In the genomic region with DNA sequence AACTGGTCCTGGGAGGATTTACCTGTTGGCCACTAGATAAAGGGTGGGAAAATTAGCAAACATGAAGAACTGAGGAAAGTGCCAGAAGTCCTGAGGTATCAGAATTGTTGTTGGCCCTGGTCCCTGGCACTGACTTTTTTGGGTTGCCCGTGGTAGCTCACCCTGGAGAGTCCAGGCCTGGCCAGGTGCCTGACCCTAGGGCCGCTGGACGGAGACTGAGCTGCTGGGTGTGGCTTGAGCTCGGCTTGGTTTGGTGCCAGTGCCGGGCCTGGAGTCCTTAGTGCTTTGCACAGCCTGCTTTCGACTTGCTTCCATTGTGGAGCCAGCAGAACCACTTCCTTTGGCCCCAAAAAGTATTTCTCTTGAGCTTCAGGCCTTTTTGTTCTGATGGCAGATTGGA, we compare ENCODE assay signal across 1 cellular context.
TF ChIP-seq lines count a peak whose summit lies in the region.

No MANE protein-coding gene starts in this region.

TF ChIP-seq in K562, 482 proteins besides CTCF, POLR2A, EP300 and RAD21:
- TF ChIP-seq, protein P1, sequence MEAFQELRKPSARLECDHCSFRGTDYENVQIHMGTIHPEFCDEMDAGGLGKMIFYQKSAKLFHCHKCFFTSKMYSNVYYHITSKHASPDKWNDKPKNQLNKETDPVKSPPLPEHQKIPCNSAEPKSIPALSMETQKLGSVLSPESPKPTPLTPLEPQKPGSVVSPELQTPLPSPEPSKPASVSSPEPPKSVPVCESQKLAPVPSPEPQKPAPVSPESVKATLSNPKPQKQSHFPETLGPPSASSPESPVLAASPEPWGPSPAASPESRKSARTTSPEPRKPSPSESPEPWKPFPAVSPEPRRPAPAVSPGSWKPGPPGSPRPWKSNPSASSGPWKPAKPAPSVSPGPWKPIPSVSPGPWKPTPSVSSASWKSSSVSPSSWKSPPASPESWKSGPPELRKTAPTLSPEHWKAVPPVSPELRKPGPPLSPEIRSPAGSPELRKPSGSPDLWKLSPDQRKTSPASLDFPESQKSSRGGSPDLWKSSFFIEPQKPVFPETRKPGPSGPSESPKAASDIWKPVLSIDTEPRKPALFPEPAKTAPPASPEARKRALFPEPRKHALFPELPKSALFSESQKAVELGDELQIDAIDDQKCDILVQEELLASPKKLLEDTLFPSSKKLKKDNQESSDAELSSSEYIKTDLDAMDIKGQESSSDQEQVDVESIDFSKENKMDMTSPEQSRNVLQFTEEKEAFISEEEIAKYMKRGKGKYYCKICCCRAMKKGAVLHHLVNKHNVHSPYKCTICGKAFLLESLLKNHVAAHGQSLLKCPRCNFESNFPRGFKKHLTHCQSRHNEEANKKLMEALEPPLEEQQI (IDR thresholded peaks at IDR 0.05) = no peak
- TF ChIP-seq ZSCAN32 (CRISPR knock-in tag; IDR thresholded peaks at IDR 0.05) (no peak), EWSR1 (IDR thresholded peaks at IDR 0.05; ENCODE audit: borderline replicate concordance, low read depth, partially characterized antibody) (no peak), RBFOX2 (IDR thresholded peaks at IDR 0.05; ENCODE audit: low read depth, low read length) (peak; percentile 26; the same call in 1 of the 2 replicates), NELFE (IDR thresholded peaks at IDR 0.05; ENCODE audit: insufficient read depth, insufficient read length) (no peak), CHD1 (IDR thresholded peaks at IDR 0.05; ENCODE audit: low read length) (no peak), POLR2AphosphoS5 (IDR thresholded peaks at IDR 0.05; ENCODE audit: control insufficient read depth, insufficient read depth, low read depth, low read length) (peak; percentile 10; the same call in 1 of the 2 replicates), SAFB2 (IDR thresholded peaks at IDR 0.05; ENCODE audit: borderline replicate concordance, low read depth, low read length, severe bottlenecking) (no peak), ZNF561 (CRISPR knock-in tag; conservative IDR thresholded peaks at IDR 0.05) (no peak), TAL1 (IDR thresholded peaks at IDR 0.05) (no peak)
- TF ChIP-seq, protein P2, sequence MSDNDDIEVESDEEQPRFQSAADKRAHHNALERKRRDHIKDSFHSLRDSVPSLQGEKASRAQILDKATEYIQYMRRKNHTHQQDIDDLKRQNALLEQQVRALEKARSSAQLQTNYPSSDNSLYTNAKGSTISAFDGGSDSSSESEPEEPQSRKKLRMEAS (CRISPR knock-in tag; IDR thresholded peaks at IDR 0.05) = no peak
- TF ChIP-seq, protein P3, sequence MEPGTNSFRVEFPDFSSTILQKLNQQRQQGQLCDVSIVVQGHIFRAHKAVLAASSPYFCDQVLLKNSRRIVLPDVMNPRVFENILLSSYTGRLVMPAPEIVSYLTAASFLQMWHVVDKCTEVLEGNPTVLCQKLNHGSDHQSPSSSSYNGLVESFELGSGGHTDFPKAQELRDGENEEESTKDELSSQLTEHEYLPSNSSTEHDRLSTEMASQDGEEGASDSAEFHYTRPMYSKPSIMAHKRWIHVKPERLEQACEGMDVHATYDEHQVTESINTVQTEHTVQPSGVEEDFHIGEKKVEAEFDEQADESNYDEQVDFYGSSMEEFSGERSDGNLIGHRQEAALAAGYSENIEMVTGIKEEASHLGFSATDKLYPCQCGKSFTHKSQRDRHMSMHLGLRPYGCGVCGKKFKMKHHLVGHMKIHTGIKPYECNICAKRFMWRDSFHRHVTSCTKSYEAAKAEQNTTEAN (CRISPR knock-in tag; IDR thresholded peaks at IDR 0.05) = no peak
- TF ChIP-seq, protein P4, sequence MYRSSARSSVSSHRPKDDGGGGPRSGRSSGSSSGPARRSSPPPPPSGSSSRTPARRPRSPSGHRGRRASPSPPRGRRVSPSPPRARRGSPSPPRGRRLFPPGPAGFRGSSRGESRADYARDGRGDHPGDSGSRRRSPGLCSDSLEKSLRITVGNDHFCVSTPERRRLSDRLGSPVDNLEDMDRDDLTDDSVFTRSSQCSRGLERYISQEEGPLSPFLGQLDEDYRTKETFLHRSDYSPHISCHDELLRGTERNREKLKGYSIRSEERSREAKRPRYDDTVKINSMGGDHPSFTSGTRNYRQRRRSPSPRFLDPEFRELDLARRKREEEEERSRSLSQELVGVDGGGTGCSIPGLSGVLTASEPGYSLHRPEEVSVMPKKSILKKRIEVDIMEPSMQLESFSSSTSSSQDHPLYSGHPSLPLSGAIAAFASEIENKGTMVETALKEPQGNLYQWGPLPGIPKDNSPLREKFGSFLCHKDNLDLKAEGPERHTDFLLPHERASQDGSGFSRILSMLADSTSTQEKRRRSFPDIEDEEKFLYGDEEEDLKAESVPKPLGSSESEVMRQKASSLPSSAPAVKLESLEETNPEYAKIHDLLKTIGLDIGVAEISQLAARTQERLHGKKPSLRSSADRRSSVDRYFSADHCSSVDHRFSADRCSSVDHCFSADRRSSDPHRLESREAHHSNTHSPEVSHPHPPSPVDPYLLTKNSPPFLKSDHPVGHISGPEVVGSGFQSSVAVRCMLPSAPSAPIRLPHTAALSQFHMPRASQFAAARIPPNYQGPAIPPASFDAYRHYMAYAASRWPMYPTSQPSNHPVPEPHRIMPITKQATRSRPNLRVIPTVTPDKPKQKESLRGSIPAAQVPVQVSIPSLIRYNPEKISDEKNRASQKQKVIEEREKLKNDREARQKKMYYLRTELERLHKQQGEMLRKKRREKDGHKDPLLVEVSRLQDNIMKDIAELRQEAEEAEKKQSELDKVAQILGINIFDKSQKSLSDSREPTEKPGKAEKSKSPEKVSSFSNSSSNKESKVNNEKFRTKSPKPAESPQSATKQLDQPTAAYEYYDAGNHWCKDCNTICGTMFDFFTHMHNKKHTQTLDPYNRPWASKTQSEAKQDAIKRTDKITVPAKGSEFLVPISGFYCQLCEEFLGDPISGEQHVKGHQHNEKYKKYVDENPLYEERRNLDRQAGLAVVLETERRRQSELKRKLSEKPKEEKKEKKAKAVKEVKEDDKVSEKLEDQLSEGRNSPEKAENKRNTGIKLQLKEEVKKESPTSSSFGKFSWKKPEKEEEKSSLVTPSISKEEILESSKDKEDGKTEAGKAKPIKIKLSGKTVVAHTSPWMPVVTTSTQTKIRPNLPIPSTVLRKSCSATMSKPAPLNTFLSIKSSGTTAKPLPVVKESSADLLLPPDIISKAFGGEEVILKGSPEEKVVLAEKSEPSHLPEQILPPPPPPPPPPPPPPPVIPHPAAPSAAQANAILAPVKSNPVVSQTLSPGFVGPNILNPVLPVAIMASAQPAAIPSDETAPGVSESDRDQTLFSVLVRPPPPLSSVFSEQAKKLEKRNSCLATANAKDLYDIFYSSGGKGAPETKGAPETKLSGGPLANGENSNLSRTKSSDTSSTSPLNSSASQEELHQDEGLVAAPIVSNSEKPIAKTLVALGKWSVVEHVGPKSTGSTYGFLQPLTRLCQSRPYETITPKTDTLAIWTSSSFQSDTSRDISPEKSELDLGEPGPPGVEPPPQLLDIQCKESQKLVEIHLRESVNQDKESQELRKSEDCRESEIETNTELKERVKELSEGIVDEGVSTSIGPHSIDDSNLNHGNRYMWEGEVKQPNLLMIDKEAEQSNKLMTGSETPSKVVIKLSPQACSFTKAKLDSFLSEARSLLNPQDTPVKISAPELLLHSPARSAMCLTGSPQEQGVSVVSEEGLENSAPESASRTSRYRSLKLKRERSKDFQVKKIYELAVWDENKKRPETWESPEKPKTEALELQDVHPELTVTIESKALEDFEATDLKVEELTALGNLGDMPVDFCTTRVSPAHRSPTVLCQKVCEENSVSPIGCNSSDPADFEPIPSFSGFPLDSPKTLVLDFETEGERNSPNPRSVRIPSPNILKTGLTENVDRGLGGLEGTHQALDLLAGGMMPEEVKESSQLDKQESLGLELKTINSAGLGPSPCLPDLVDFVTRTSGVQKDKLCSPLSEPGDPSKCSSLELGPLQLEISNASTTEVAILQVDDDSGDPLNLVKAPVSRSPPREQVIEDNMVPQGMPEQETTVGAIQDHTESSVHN (IDR thresholded peaks at IDR 0.05; ENCODE audit: borderline replicate concordance in 1 of 2, low read depth in 1 of 2) = no peak
TF ChIP-seq in K562: peak in this region for 2.
